ENCODE assay signal across 31 cellular contexts in genomic region chr9:25017779-25018178, GRCh38.
DNase-seq lines count a peak whose midpoint lies in the region; ATAC-seq, FAIRE-seq and TF ChIP-seq lines count a peak whose summit lies in the region.
"Had no signal": no experiment of that assay in that cellular context is flagged by ENCODE, and none has a peak within 500 bp of the region (broad histone marks: within the 10 kb centered on the region; RNA-seq: fewer than 3 reads in every experiment).

No MANE protein-coding gene starts in this region.

- FAIRE-seq in A204.1 (lab: Jason Lieb, UNC) = peak; percentile 14
- no peak for FAIRE-seq in A549 (lab: Jason Lieb, UNC)
- FAIRE-seq: D721Med had no signal

- H4K20me1 ChIP-seq in GM23248 (ENCODE audit: insufficient read depth) = no peaks in the 10 kb centered on the region
- H4K20me1 ChIP-seq: BLaER1; BLaER1 treated with 17β-estradiol and CSF1 and Interleukin-3, amounts not matched to agents 10 nM and 100 nM had no signal

- H3K4me2 ChIP-seq in A549 (no peak overlapping the region), GM23248 (ENCODE audit: unreplicated experiment) (no peak overlapping the region)
- H3K4me2 ChIP-seq: BLaER1; BLaER1 treated with 17β-estradiol and CSF1 and Interleukin-3, amounts not matched to agents 10 nM and 100 nM had no signal

- H3K4me3 ChIP-seq in A549 = no peak overlapping the region
- H3K4me3 ChIP-seq in HEK293 (ENCODE audit: low read depth, low read length) = no peak overlapping the region
- H3K4me3 ChIP-seq in GM23248 = no peak overlapping the region
- H3K4me3 ChIP-seq: BLaER1; BLaER1 treated with 17β-estradiol and CSF1 and Interleukin-3, amounts not matched to agents 10 nM and 100 nM had no signal

- H3K27me3 ChIP-seq in GM23248 (replicated peaks; ENCODE audit: insufficient read depth) = no peaks in the 10 kb centered on the region
- H3K27me3 ChIP-seq: BE2C; BLaER1; BLaER1 treated with 17β-estradiol and CSF1 and Interleukin-3, amounts not matched to agents 10 nM and 100 nM had no signal

- no peaks in the 10 kb centered on the region for H3F3A ChIP-seq in GM23248 (ENCODE audit: insufficient read depth)

- CTCF ChIA-PET in A549 (lab: Yijun Ruan, JAX) (no interaction called here), HEK293 (lab: Yijun Ruan, JAX) (no interaction called here)

- DNase-seq in A549 (ENCODE audit: low read depth in 1 of 2, low spot score in 1 of 2) (no peak), T-helper 9 cell (no peak), GM23248 (no peak), HT-29 (ENCODE audit: low spot score) (no peak)
- DNase-seq: 8988T; ACHN; AML-193; BE2C; C1 segment of cervical spinal cord; Caco-2; Calu3; CD4-positive, alpha-beta memory T cell; CD4-positive, alpha-beta T cell; CD4-positive, CD25-positive, alpha-beta regulatory T cell; CD8-positive, alpha-beta memory T cell; CD8-positive, alpha-beta T cell; COR-L47; DMS 273 treated with DMSO at 0.1 percent for 48 hours; DMS153; DMS53; DMS79; DMS79 treated with DMSO at 0.1 percent for 48 hours; DND-41; EL had no signal

- POLR2A ChIA-PET in A549 (lab: Yijun Ruan, JAX) (no interaction called here), HEK293 (lab: Yijun Ruan, JAX) (no interaction called here)

- H2AFZ ChIP-seq in GM23248 = no peak overlapping the region

- H3K4me1 ChIP-seq in A549 (no peaks in the 10 kb centered on the region), HEK293 (ENCODE audit: control insufficient read depth, insufficient read depth, low read length) (no peaks in the 10 kb centered on the region), GM23248 (ENCODE audit: insufficient read depth) (no peaks in the 10 kb centered on the region)
- H3K4me1 ChIP-seq: BE2C; BLaER1; BLaER1 treated with 17β-estradiol and CSF1 and Interleukin-3, amounts not matched to agents 10 nM and 100 nM; Caco-2 had no signal

- H3K79me2 ChIP-seq in GM23248 (ENCODE audit: insufficient read depth) = no peaks in the 10 kb centered on the region

- H3K36me3 ChIP-seq in HEK293 (ENCODE audit: control insufficient read depth in 2 of 2, insufficient read depth in 1 of 2, low read length in 2 of 2) = no peaks in the 10 kb centered on the region
- no peaks in the 10 kb centered on the region for H3K36me3 ChIP-seq in GM23248 (ENCODE audit: low read depth)
- H3K36me3 ChIP-seq: BE2C; BLaER1; BLaER1 treated with 17β-estradiol and CSF1 and Interleukin-3, amounts not matched to agents 10 nM and 100 nM had no signal

- H3K9me3 ChIP-seq in A549 (peaks cover 3% of the 10 kb centered on the region; the same call in 1 of the 3 replicates), HEK293 (ENCODE audit: control insufficient read depth, insufficient read depth, low read depth, low read length) (no peaks in the 10 kb centered on the region), GM23248 (ENCODE audit: low read depth) (peaks cover 1% of the 10 kb centered on the region)
- H3K9me3 ChIP-seq: BE2C, BLaER1, Caco-2 had no signal

- no peak for TF ChIP-seq RAD21 in A549 (conservative IDR thresholded peaks at IDR 0.05 in 1 of 2, IDR thresholded peaks at IDR 0.05 in 1 of 2)

- in situ Hi-C loops in GM23248 (cut with MboI) = no loop called here

- TF ChIP-seq POLR2A in A549 (IDR thresholded peaks at IDR 0.05; ENCODE audit: low read length) = no peak

- no peak for ATAC-seq in A549
- ATAC-seq: CD8-positive, alpha-beta T cell had no signal

- TF ChIP-seq CTCF in A549 (IDR thresholded peaks at IDR 0.05) = no peak
- no peak for TF ChIP-seq CTCF in HEK293 (tag by site-specific recombination; IDR thresholded peaks at IDR 0.05)

- H3K27ac ChIP-seq in A549 (no peak overlapping the region), HEK293 (ENCODE audit: extremely low read depth, low read depth, low read length) (no peak overlapping the region), GM23248 (no peak overlapping the region)
- H3K27ac ChIP-seq: 22Rv1; BLaER1; BLaER1 treated with 17β-estradiol and CSF1 and Interleukin-3, amounts not matched to agents 10 nM and 100 nM; C4-2B had no signal

- TF ChIP-seq EP300 in A549 (IDR thresholded peaks at IDR 0.05) = no peak

- 2% methylated on average over 1 of the region's 1 CpG for WGBS in A549 (ENCODE audit: missing lambda C conversion rate)
- WGBS in GM23248 (ENCODE audit: low coverage in 1 of 2, low lambda C conversion rate in 2 of 2, missing lambda C conversion rate in 2 of 2), 2 experiments = 25 to 33% methylated on average over 1 of the region's 1 CpG

- H3K9ac ChIP-seq in GM23248 = no peak overlapping the region
- H3K9ac ChIP-seq: BLaER1; BLaER1 treated with 17β-estradiol and CSF1 and Interleukin-3, amounts not matched to agents 10 nM and 100 nM had no signal

- no peaks in the 10 kb centered on the region for H3K9me2 ChIP-seq in GM23248 (ENCODE audit: insufficient read depth)

TF ChIP-seq in A549, 52 proteins besides CTCF, POLR2A, EP300 and RAD21:
- TF ChIP-seq CEBPB (IDR thresholded peaks at IDR 0.05) (no peak), CBX2 (IDR thresholded peaks at IDR 0.05; ENCODE audit: borderline replicate concordance, low read depth) (no peak), ZC3H11A (IDR thresholded peaks at IDR 0.05) (peak; percentile 77)
- TF ChIP-seq, protein P1, sequence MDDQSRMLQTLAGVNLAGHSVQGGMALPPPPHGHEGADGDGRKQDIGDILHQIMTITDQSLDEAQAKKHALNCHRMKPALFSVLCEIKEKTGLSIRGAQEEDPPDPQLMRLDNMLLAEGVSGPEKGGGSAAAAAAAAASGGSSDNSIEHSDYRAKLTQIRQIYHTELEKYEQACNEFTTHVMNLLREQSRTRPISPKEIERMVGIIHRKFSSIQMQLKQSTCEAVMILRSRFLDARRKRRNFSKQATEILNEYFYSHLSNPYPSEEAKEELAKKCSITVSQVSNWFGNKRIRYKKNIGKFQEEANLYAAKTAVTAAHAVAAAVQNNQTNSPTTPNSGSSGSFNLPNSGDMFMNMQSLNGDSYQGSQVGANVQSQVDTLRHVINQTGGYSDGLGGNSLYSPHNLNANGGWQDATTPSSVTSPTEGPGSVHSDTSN (IDR thresholded peaks at IDR 0.05) = no peak

TF ChIP-seq in HEK293, 187 proteins besides CTCF, POLR2A, EP300 and RAD21 (continues in another document):
- TF ChIP-seq ZNF394 (tag by site-specific recombination; IDR thresholded peaks at IDR 0.05; ENCODE audit: borderline replicate concordance) (peak; percentile 65; the same call in 1 of the 2 replicates), ZNF623 (tag by site-specific recombination; IDR thresholded peaks at IDR 0.05) (peak; percentile 45; the same call in 1 of the 2 replicates), ZNF140 (tag by site-specific recombination; IDR thresholded peaks at IDR 0.05) (peak; percentile 36; the same call in 1 of the 2 replicates), ZNF518A (tag by site-specific recombination; conservative IDR thresholded peaks at IDR 0.05; ENCODE audit: low read depth) (0 out of 2 replicates have a peak, but pooled peaks have one; percentile 50), ZNF426 (tag by site-specific recombination; IDR thresholded peaks at IDR 0.05) (peak; percentile 52), ZBTB8A (tag by site-specific recombination; IDR thresholded peaks at IDR 0.05) (0 out of 2 replicates have a peak, but pooled peaks have one; percentile 17), ZNF555 (tag by site-specific recombination; conservative IDR thresholded peaks at IDR 0.05) (peak; percentile 48)
- TF ChIP-seq, protein P2, sequence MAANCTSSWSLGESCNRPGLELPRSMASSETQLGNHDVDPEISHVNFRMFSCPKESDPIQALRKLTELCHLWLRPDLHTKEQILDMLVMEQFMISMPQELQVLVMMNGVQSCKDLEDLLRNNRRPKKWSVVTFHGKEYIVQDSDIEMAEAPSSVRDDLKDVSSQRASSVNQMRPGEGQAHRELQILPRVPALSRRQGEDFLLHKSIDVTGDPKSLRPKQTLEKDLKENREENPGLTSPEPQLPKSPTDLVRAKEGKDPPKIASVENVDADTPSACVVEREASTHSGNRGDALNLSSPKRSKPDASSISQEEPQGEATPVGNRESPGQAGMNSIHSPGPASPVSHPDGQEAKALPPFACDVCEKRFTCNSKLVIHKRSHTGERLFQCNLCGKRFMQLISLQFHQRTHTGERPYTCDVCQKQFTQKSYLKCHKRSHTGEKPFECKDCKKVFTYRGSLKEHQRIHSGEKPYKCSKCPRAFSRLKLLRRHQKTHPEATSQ (tag by site-specific recombination; IDR thresholded peaks at IDR 0.05) = no peak
